9 cellular contexts compared by ENCODE assay signal in genomic region chr19:5225486-5226345, GRCh38.
DNase-seq lines count a peak whose midpoint lies in the region; ATAC-seq and TF ChIP-seq lines count a peak whose summit lies in the region.
"Had no signal": no experiment of that assay in that cellular context is flagged by ENCODE, and none has a peak within 500 bp of the region (broad histone marks: within the 10 kb centered on the region; RNA-seq: fewer than 3 reads in every experiment).

No MANE protein-coding gene starts in this region.

- no peak overlapping the region for H3K4me3 ChIP-seq in RWPE2 (ENCODE audit: severe bottlenecking)
- H3K4me3 ChIP-seq in fibroblast of mammary gland (ENCODE audit: control insufficient read depth, low read depth, low read length), result no peak overlapping the region

- DNase-seq in activated CD8-positive, alpha-beta T cell treated with anti-CD3 and anti-CD28 coated beads for 36 hours, result peak; percentile 39
- DNase-seq in activated CD8-positive, alpha-beta T cell treated with anti-CD3 and anti-CD28 coated beads, Interleukin-2, amount 10 ng/mL, durations not matched to agents 7 days and 5 days, result no peak
- DNase-seq in RWPE2 (ENCODE audit: low spot score) (no peak), fibroblast of mammary gland (ENCODE audit: low read depth) (no peak), kidney glomerular epithelial cell (lab: John Stamatoyannopoulos, UW) (no peak)
- DNase-seq in stimulated activated naive CD8-positive, alpha-beta T cell treated with anti-CD3 and anti-CD28 coated beads, Interleukin-15, amount 100 ng/mL, for 72 hours, result no peak
- DNase-seq: NCI-H146 had no signal

- CTCF ChIA-PET in activated CD8-positive, alpha-beta T cell treated with anti-CD3 and anti-CD28 coated beads for 36 hours (lab: Charles Lee), result interaction anchor here (0.9 kb wide), 1 partner anchor 8 kb away, joined by 3 read pairs; no protein-coding TSS in a partner anchor
- CTCF ChIA-PET in activated CD8-positive, alpha-beta T cell treated with anti-CD3 and anti-CD28 coated beads, Interleukin-2, amount 10 ng/mL, durations not matched to agents 7 days and 5 days (lab: Charles Lee), result no interaction called here

- H3K9me3 ChIP-seq in RWPE2 (ENCODE audit: severe bottlenecking), result no peaks in the 10 kb centered on the region

- no peak overlapping the region for H3K27ac Mint-ChIP-seq in activated CD8-positive, alpha-beta T cell treated with anti-CD3 and anti-CD28 coated beads for 36 hours
- no peak overlapping the region for H3K27ac Mint-ChIP-seq in activated CD8-positive, alpha-beta T cell treated with anti-CD3 and anti-CD28 coated beads, Interleukin-2, amount 10 ng/mL, durations not matched to agents 7 days and 5 days
- no peak overlapping the region for H3K27ac Mint-ChIP-seq in stimulated activated naive CD8-positive, alpha-beta T cell treated with anti-CD3 and anti-CD28 coated beads, Interleukin-15, amount 100 ng/mL, for 72 hours

- H3K4me3 Mint-ChIP-seq in activated CD8-positive, alpha-beta T cell treated with anti-CD3 and anti-CD28 coated beads for 36 hours, result no peak overlapping the region
- no peak overlapping the region for H3K4me3 Mint-ChIP-seq in activated CD8-positive, alpha-beta T cell treated with anti-CD3 and anti-CD28 coated beads, Interleukin-2, amount 10 ng/mL, durations not matched to agents 7 days and 5 days
- no peak overlapping the region for H3K4me3 Mint-ChIP-seq in stimulated activated naive CD8-positive, alpha-beta T cell treated with anti-CD3 and anti-CD28 coated beads, Interleukin-15, amount 100 ng/mL, for 72 hours

- POLR2A ChIA-PET in activated CD8-positive, alpha-beta T cell treated with anti-CD3 and anti-CD28 coated beads for 36 hours (lab: Charles Lee), result no interaction called here
- POLR2A ChIA-PET in activated CD8-positive, alpha-beta T cell treated with anti-CD3 and anti-CD28 coated beads, Interleukin-2, amount 10 ng/mL, durations not matched to agents 7 days and 5 days (lab: Charles Lee), result no interaction called here

- H3K27ac ChIP-seq in RWPE2 (ENCODE audit: poor library complexity, severe bottlenecking), result no peak overlapping the region

- H3K36me3 Mint-ChIP-seq in activated CD8-positive, alpha-beta T cell treated with anti-CD3 and anti-CD28 coated beads for 36 hours (ENCODE audit: low read depth), result no peaks in the 10 kb centered on the region
- H3K36me3 Mint-ChIP-seq in activated CD8-positive, alpha-beta T cell treated with anti-CD3 and anti-CD28 coated beads, Interleukin-2, amount 10 ng/mL, durations not matched to agents 7 days and 5 days (ENCODE audit: low read depth), result no peaks in the 10 kb centered on the region

- H3K27me3 ChIP-seq in RWPE2 (ENCODE audit: insufficient read depth, poor library complexity, severe bottlenecking), result no peaks in the 10 kb centered on the region

- H3K36me3 ChIP-seq in RWPE2 (ENCODE audit: low read depth), result no peaks in the 10 kb centered on the region

- TF ChIP-seq CTCF in activated CD8-positive, alpha-beta T cell treated with anti-CD3 and anti-CD28 coated beads for 36 hours (IDR thresholded peaks at IDR 0.05), result peak; percentile 55
- TF ChIP-seq CTCF in RWPE2 (IDR thresholded peaks at IDR 0.05; ENCODE audit: poor library complexity, severe bottlenecking) (peak; percentile 19), fibroblast of mammary gland (conservative IDR thresholded peaks at IDR 0.05; ENCODE audit: control insufficient read depth, insufficient read depth, low read depth, low read length) (peak; percentile 44)

- H3K9me3 Mint-ChIP-seq in activated CD8-positive, alpha-beta T cell treated with anti-CD3 and anti-CD28 coated beads for 36 hours, result no peaks in the 10 kb centered on the region
- H3K9me3 Mint-ChIP-seq in activated CD8-positive, alpha-beta T cell treated with anti-CD3 and anti-CD28 coated beads, Interleukin-2, amount 10 ng/mL, durations not matched to agents 7 days and 5 days (ENCODE audit: insufficient read depth), result no peaks in the 10 kb centered on the region
- H3K9me3 Mint-ChIP-seq in stimulated activated naive CD8-positive, alpha-beta T cell treated with anti-CD3 and anti-CD28 coated beads, Interleukin-15, amount 100 ng/mL, for 72 hours, result no peaks in the 10 kb centered on the region

- intact Hi-C loops in activated CD8-positive, alpha-beta T cell treated with anti-CD3 and anti-CD28 coated beads for 36 hours (cut with micrococcal nuclease), result no loop called here

- peaks cover 7% of the 10 kb centered on the region for H3K4me1 Mint-ChIP-seq in activated CD8-positive, alpha-beta T cell treated with anti-CD3 and anti-CD28 coated beads for 36 hours (ENCODE audit: low read depth)
- H3K4me1 Mint-ChIP-seq in activated CD8-positive, alpha-beta T cell treated with anti-CD3 and anti-CD28 coated beads, Interleukin-2, amount 10 ng/mL, durations not matched to agents 7 days and 5 days (ENCODE audit: low read depth), result peaks cover 3% of the 10 kb centered on the region
- peaks cover 15% of the 10 kb centered on the region for H3K4me1 Mint-ChIP-seq in stimulated activated naive CD8-positive, alpha-beta T cell treated with anti-CD3 and anti-CD28 coated beads, Interleukin-15, amount 100 ng/mL, for 72 hours

- peak; percentile 34 for ATAC-seq in activated CD8-positive, alpha-beta T cell treated with anti-CD3 and anti-CD28 coated beads for 36 hours
- ATAC-seq in activated CD8-positive, alpha-beta T cell treated with anti-CD3 and anti-CD28 coated beads, Interleukin-2, amount 10 ng/mL, durations not matched to agents 7 days and 5 days, result no peak
- ATAC-seq in RWPE2 (ENCODE audit: low read depth) (no peak), GM21825 (IDR thresholded peaks at IDR 0.05; ENCODE audit: unreplicated experiment) (no peak), HG02571 (IDR thresholded peaks at IDR 0.05; ENCODE audit: unreplicated experiment) (no peak)
- peak; percentile 44 for ATAC-seq in stimulated activated naive CD8-positive, alpha-beta T cell treated with anti-CD3 and anti-CD28 coated beads, Interleukin-15, amount 100 ng/mL, for 72 hours

- H3K4me1 ChIP-seq in RWPE2 (ENCODE audit: insufficient read depth, poor library complexity, severe bottlenecking), result no peaks in the 10 kb centered on the region

- H3K27me3 Mint-ChIP-seq in activated CD8-positive, alpha-beta T cell treated with anti-CD3 and anti-CD28 coated beads for 36 hours, result peaks cover 17% of the 10 kb centered on the region
- peaks cover 17% of the 10 kb centered on the region for H3K27me3 Mint-ChIP-seq in activated CD8-positive, alpha-beta T cell treated with anti-CD3 and anti-CD28 coated beads, Interleukin-2, amount 10 ng/mL, durations not matched to agents 7 days and 5 days (ENCODE audit: low read depth)
- peaks cover 36% of the 10 kb centered on the region for H3K27me3 Mint-ChIP-seq in stimulated activated naive CD8-positive, alpha-beta T cell treated with anti-CD3 and anti-CD28 coated beads, Interleukin-15, amount 100 ng/mL, for 72 hours

Comparison
In these comparisons a context has a peak if more than half of its experiments do, and no peak if none do; other contexts are left out.
1. ATAC-seq: peak in activated CD8-positive, alpha-beta T cell treated with anti-CD3 and anti-CD28 coated beads for 36 hours (single experiment) and stimulated activated naive CD8-positive, alpha-beta T cell treated with anti-CD3 and anti-CD28 coated beads, Interleukin-15, amount 100 ng/mL, for 72 hours (single experiment); none in activated CD8-positive, alpha-beta T cell treated with anti-CD3 and anti-CD28 coated beads, Interleukin-2, amount 10 ng/mL, durations not matched to agents 7 days and 5 days (single experiment), RWPE2 (single experiment), GM21825 (single experiment) and HG02571 (single experiment).
2. Peak in every context shown above with its lines, with median percentiles within 50 percentile points of each other: CTCF ChIP-seq.